8 cellular contexts compared by ENCODE assay signal in genomic region chr2:172426635-172427255, GRCh38. TPM values are rescaled to one million over a fixed set of nuclear protein-coding genes. Genes with fewer than 3 reads are reported as not detected.
DNase-seq lines count a peak whose midpoint lies in the region; ATAC-seq and TF ChIP-seq lines count a peak whose summit lies in the region.

No MANE protein-coding gene starts in this region.

- no peak overlapping the region for H3K14ac ChIP-seq in IMR-90 (replicated peaks; ENCODE audit: low read depth, low read length)

- no peak overlapping the region for H2BK5ac ChIP-seq in IMR-90 (ENCODE audit: low read depth, low read length, poor library complexity, severe bottlenecking)

- TF ChIP-seq CTCF in AG04450 (IDR thresholded peaks at IDR 0.05; ENCODE audit: low read depth, low read length) = no peak
- no peak for TF ChIP-seq CTCF in IMR-90 (conservative IDR thresholded peaks at IDR 0.05; ENCODE audit: low read depth, low read length)
- TF ChIP-seq CTCF in choroid plexus epithelial cell (conservative IDR thresholded peaks at IDR 0.05; ENCODE audit: low read depth, low read length) = no peak

- H3K4me1 ChIP-seq in IMR-90 (ENCODE audit: control insufficient read depth, insufficient read depth, low read length) (peaks cover 7% of the 10 kb centered on the region), muscle layer of duodenum (ENCODE audit: control insufficient read depth in 1 of 2, insufficient read depth in 2 of 2, low read length in 2 of 2) (peaks cover 0 to 16% of the 10 kb centered on the region in 2 donors)

- H2BK15ac ChIP-seq in IMR-90 (ENCODE audit: low read depth, low read length) = 0 out of 3 replicates have a peak overlapping the region, but pooled peaks have one; percentile 41

- H2AK9ac ChIP-seq in IMR-90 (replicated peaks; ENCODE audit: low read depth, low read length, poor library complexity) = peak overlapping the region; percentile 20

- dilution Hi-C loops in IMR-90 (cut with HindIII; ENCODE audit: low sequenced_read_pairs, unreplicated experiment) = no loop called here

- intact Hi-C loops in IMR-90 (cut with micrococcal nuclease) = no loop called here

- no peaks in the 10 kb centered on the region; the same call in 1 of the 2 replicates for H3K9me3 ChIP-seq in AG04450 (ENCODE audit: control insufficient read depth, insufficient read depth, low read length)
- H3K9me3 ChIP-seq in IMR-90 (ENCODE audit: control insufficient read depth, insufficient read depth, low read length) = no peaks in the 10 kb centered on the region
- no peaks in the 10 kb centered on the region for H3K9me3 ChIP-seq in muscle layer of duodenum (ENCODE audit: control insufficient read depth in 1 of 2, low read length in 2 of 2)

- no peak overlapping the region for H4K91ac ChIP-seq in IMR-90 (ENCODE audit: insufficient read depth, low read depth, low read length)

- BruUV-seq in IMR-90 (replicated peaks; lab: Mats Ljungman, UMichigan) = no TSS peak

- WGBS in IMR-90 (ENCODE audit: extremely low coverage in 2 of 2, insufficient read length in 1 of 2), 2 experiments = 37% methylated on average over 4 of the region's 17 CpGs; no CpG with 5 or more reads in 1 of the 2 experiments

- no peak for TF ChIP-seq RAD21 in IMR-90 (IDR thresholded peaks at IDR 0.05; ENCODE audit: low read length)

- H3K23ac ChIP-seq in IMR-90 (ENCODE audit: low read depth, low read length) = peak overlapping the region; percentile 68

- no peak overlapping the region for H2BK120ac ChIP-seq in IMR-90 (ENCODE audit: low read depth, low read length)

- peak overlapping the region; percentile 71 for H3K4me3 ChIP-seq in AG04450 (ENCODE audit: low read depth, low read length)
- H3K4me3 ChIP-seq in IMR-90 (ENCODE audit: insufficient read depth, low read depth, low read length) = peak overlapping the region; percentile 82
- peak overlapping the region; percentile 61 for H3K4me3 ChIP-seq in choroid plexus epithelial cell (ENCODE audit: low read depth, low read length)
- peak overlapping the region; percentile 56 to 92 for H3K4me3 ChIP-seq in muscle layer of duodenum (ENCODE audit: low read depth in 1 of 2, low read length in 2 of 2)

- H2AK5ac ChIP-seq in IMR-90 (ENCODE audit: low read depth, low read length) = no peak overlapping the region

- no peaks in the 10 kb centered on the region for H3K36me3 ChIP-seq in IMR-90 (ENCODE audit: control insufficient read depth, insufficient read depth, low read length)
- no peaks in the 10 kb centered on the region for H3K36me3 ChIP-seq in muscle layer of duodenum (ENCODE audit: control insufficient read depth in 1 of 2, insufficient read depth in 2 of 2, low read length in 2 of 2)

- no peak overlapping the region for H3K4ac ChIP-seq in IMR-90 (ENCODE audit: low read depth, low read length)

- H3K9me1 ChIP-seq in IMR-90 (ENCODE audit: insufficient read depth, low read length) = peaks cover 2% of the 10 kb centered on the region; the same call in 1 of the 2 replicates

- no peak overlapping the region for H4K5ac ChIP-seq in IMR-90 (ENCODE audit: low read depth, low read length)

- peaks cover 13 to 26% of the 10 kb centered on the region in 2 experiments for H3K79me1 ChIP-seq in IMR-90 (ENCODE audit: low read depth in 1 of 2, low read length in 2 of 2)

- H3K9ac ChIP-seq in IMR-90 (ENCODE audit: low read depth, low read length) = no peak overlapping the region

- H3K18ac ChIP-seq in IMR-90 (ENCODE audit: low read depth, low read length) = no peak overlapping the region

- peak overlapping the region; percentile 93 for H2AFZ ChIP-seq in IMR-90 (replicated peaks; ENCODE audit: low read length, poor library complexity)

- no peak for TF ChIP-seq POLR2A in IMR-90 (IDR thresholded peaks at IDR 0.05; ENCODE audit: low read depth, low read length)

- H3K27ac ChIP-seq in AG04450 (ENCODE audit: low read depth, low read length) (no peak overlapping the region), IMR-90 (ENCODE audit: insufficient read depth, low read length) (no peak overlapping the region; the same call in 1 of the 2 replicates), muscle layer of duodenum (ENCODE audit: low read length) (peak overlapping the region; percentile 46)

- no peaks in the 10 kb centered on the region for H3K27me3 ChIP-seq in AG04450 (ENCODE audit: control insufficient read depth, insufficient read depth, low read length)
- peaks cover 5% of the 10 kb centered on the region; the same call in 1 of the 2 replicates for H3K27me3 ChIP-seq in IMR-90 (ENCODE audit: control insufficient read depth, insufficient read depth, low read length)
- H3K27me3 ChIP-seq in muscle layer of duodenum (ENCODE audit: low read depth, low read length) = peaks cover 6% of the 10 kb centered on the region

- H3K56ac ChIP-seq in IMR-90 (ENCODE audit: extremely low read depth, insufficient read depth, low read length) = no peak overlapping the region

- H4K8ac ChIP-seq in IMR-90 (ENCODE audit: low read depth in 2 of 2, low read length in 2 of 2) = peak overlapping the region in 1 of 2 experiments; percentile 14; a peak in 1 of 4 replicates

- ATAC-seq in IMR-90 (ENCODE audit: low read depth) (no peak), HG02885 (IDR thresholded peaks at IDR 0.05; ENCODE audit: poor library complexity, unreplicated experiment) (no peak)

- H2BK20ac ChIP-seq in IMR-90 (ENCODE audit: low read depth, low read length) = no peak overlapping the region

- peak overlapping the region; percentile 85 for H3K4me2 ChIP-seq in IMR-90 (ENCODE audit: low read depth, low read length)

- in situ Hi-C loops in IMR-90 (cut with MboI; ENCODE audit: low sequenced_read_pairs) = no loop called here

- no peak for DNase-seq in AG04450 (ENCODE audit: low read depth, low spot score)
- DNase-seq in IMR-90 = no peak
- DNase-seq in choroid plexus epithelial cell (ENCODE audit: low read depth) = no peak
- no peak for DNase-seq in NCI-H2029 (lab: John Stamatoyannopoulos, UW)
- DNase-seq in hepatic stellate cell (ENCODE audit: low spot score) = no peak
- no peak for DNase-seq in NCI-H1417 treated with DMSO at 0.1 percent for 48 hours (lab: John Stamatoyannopoulos, UW)

- H4K20me1 ChIP-seq in IMR-90 (ENCODE audit: insufficient read depth, low read length) = no peaks in the 10 kb centered on the region

- CTCF ChIA-PET in AG04450 (lab: Charles Lee) = interaction anchor here (0.6 to 2.5 kb wide), 6 partner anchors 15 to 217 kb away, joined by 3 to 15 read pairs (median 4); no protein-coding TSS in a partner anchor
- CTCF ChIA-PET in IMR-90 (lab: Yijun Ruan, JAX) = interaction anchor here (1.1 to 1.8 kb wide), 3 partner anchors 13 to 34 kb away, joined by 3 to 5 read pairs (median 5); no protein-coding TSS in a partner anchor

- POLR2A ChIA-PET in AG04450 (lab: Yijun Ruan, JAX) (interaction anchor here (1.6 kb wide), 1 partner anchor 15 kb away, joined by 5 read pairs; no protein-coding TSS in a partner anchor), IMR-90 (lab: Charles Lee; ENCODE audit: unreplicated experiment) (no interaction called here)

TF ChIP-seq in IMR-90, 13 proteins besides CTCF, POLR2A, EP300 and RAD21:
- no peak for TF ChIP-seq ELK1 (IDR thresholded peaks at IDR 0.05; ENCODE audit: borderline replicate concordance, low read depth, low read length)
- TF ChIP-seq RFX5 (IDR thresholded peaks at IDR 0.05; ENCODE audit: low read depth, low read length) = no peak
- TF ChIP-seq RCOR1 (IDR thresholded peaks at IDR 0.05; ENCODE audit: insufficient replicate concordance, low read length) = no peak
- no peak for TF ChIP-seq USF2 (IDR thresholded peaks at IDR 0.05; ENCODE audit: low read depth, low read length)
- TF ChIP-seq MAFK (IDR thresholded peaks at IDR 0.05; ENCODE audit: low read depth, low read length) = no peak
- no peak for TF ChIP-seq FOS (IDR thresholded peaks at IDR 0.05; ENCODE audit: low read depth, low read length)
- no peak for TF ChIP-seq MXI1 (IDR thresholded peaks at IDR 0.05; ENCODE audit: borderline replicate concordance, low read depth, low read length)

RNA-seq across cellular contexts. Expression of gene ITGA6, which starts 0.6 kb away (rescaled TPM):
- polyA plus RNA-seq in AG04450 (2011; rRNA removed) (14.8 and 17.9 TPM in 2 replicates), IMR-90 (2012; rRNA removed) (10.7 and 12.5 TPM in 2 replicates)
- polyA minus RNA-seq in AG04450 (2011; rRNA and poly(A)+ RNA removed) = 19.8 and 20.8 TPM in 2 replicates
- 43.9 and 88.3 TPM in 2 replicates for total RNA-seq in IMR-90 (2012; rRNA removed)
- 2.7 and 5.4 TPM in 2 replicates for polyA plus RNA-seq in IMR-90 (2012; cell fraction: cytosol; rRNA removed)
- polyA plus RNA-seq in IMR-90 (2012; cell fraction: nucleus; rRNA removed; ENCODE audit: low replicate concordance) = 3.5 and 9.3 TPM in 2 replicates
